Comparison of ENCODE assay signal across 8 cellular contexts in genomic region chr10:114786492-114786891, GRCh38. TPM values are rescaled to one million over a fixed set of nuclear protein-coding genes. Genes with fewer than 3 reads are reported as not detected.
A peak's percentile ranks its signal among the peaks of the same experiment; 100 is the strongest.
DNase-seq lines count a peak whose midpoint lies in the region; ATAC-seq, FAIRE-seq and TF ChIP-seq lines count a peak whose summit lies in the region.
"Not testable (repeated sequence)": the region's sequence is repeated elsewhere in the genome, so short reads cannot be mapped to it uniquely, and the experiment has no call there.

No MANE protein-coding gene starts in this region.

- H3K4me2 ChIP-seq in HepG2 (ENCODE audit: low read depth, low read length) = not testable (repeated sequence)

- intact Hi-C loops in esophagus muscularis mucosa (cut with DNase I) (loop anchor here (10.0 kb wide), 2 partner anchors 312 to 482 kb away; no protein-coding TSS in a partner anchor), HepG2 (cut with micrococcal nuclease; ENCODE audit: unreplicated experiment) (loop anchor here (1.0 kb wide), 1 partner anchor 236 kb away; no protein-coding TSS in a partner anchor)

- peaks cover 0 to 10% (median 8%) of the 10 kb centered on the region in 4 donors for H3K4me1 ChIP-seq in esophagus muscularis mucosa
- H3K4me1 ChIP-seq in HepG2 (ENCODE audit: insufficient read depth, low read length) = not testable (repeated sequence)

- H2AFZ ChIP-seq in HepG2 (ENCODE audit: low read length) = not testable (repeated sequence)

- not testable (repeated sequence) for BruUV-seq in HepG2 (replicated peaks; lab: Mats Ljungman, UMichigan)

- not testable (repeated sequence) for H3K27ac ChIP-seq in esophagus muscularis mucosa (replicated peaks in 1 of 4); HepG2 (ENCODE audit: extremely low read length, insufficient read depth, low read length)

- not testable (repeated sequence) for H3K9me3 ChIP-seq in esophagus muscularis mucosa; HepG2 (ENCODE audit: low read length)

- not testable (repeated sequence) for H3K27ac Mint-ChIP-seq in activated CD8-positive, alpha-beta T cell treated with anti-CD3 and anti-CD28 coated beads, Interleukin-2, amount 10 ng/mL, durations not matched to agents 7 days and 5 days; stimulated activated naive B cell treated with anti-CD40 and anti-IgM and Interleukin-4, amounts not matched to agents 10 μg/mL and 1 μg/mL and 100 μg/mL, for 72 hours

- peak; percentile 17 for DNase-seq in COLO829 (ENCODE audit: low spot score)
- DNase-seq in HTR-8/SVneo (ENCODE audit: insufficient read length, low spot score) = peak; percentile 41
- peak; percentile 10 for DNase-seq in NCI-H748 treated with DMSO at 0.1 percent for 48 hours (lab: John Stamatoyannopoulos, UW)
- DNase-seq in activated CD8-positive, alpha-beta T cell treated with anti-CD3 and anti-CD28 coated beads, Interleukin-2, amount 10 ng/mL, durations not matched to agents 7 days and 5 days; esophagus muscularis mucosa (ENCODE audit: extremely low spot score); stimulated activated naive B cell treated with anti-CD40 and anti-IgM and Interleukin-4, amounts not matched to agents 10 μg/mL and 1 μg/mL and 100 μg/mL, for 72 hours: not testable (repeated sequence)
- peak; percentile 17 for DNase-seq in HepG2 (ENCODE audit: low spot score)

- not testable (repeated sequence) for H3K4me3 Mint-ChIP-seq in activated CD8-positive, alpha-beta T cell treated with anti-CD3 and anti-CD28 coated beads, Interleukin-2, amount 10 ng/mL, durations not matched to agents 7 days and 5 days; stimulated activated naive B cell treated with anti-CD40 and anti-IgM and Interleukin-4, amounts not matched to agents 10 μg/mL and 1 μg/mL and 100 μg/mL, for 72 hours

- 57% methylated on average over 9 of the region's 9 CpGs for WGBS in esophagus muscularis mucosa
- 27% methylated on average over 3 of the region's 9 CpGs for WGBS in HepG2 (ENCODE audit: low lambda C conversion rate)

- TF ChIP-seq EP300 in esophagus muscularis mucosa (IDR thresholded peaks at IDR 0.05); HepG2 (IDR thresholded peaks at IDR 0.05; ENCODE audit: low read depth in 2 of 2, low read length in 2 of 2); HepG2 (CRISPR knock-in tag; IDR thresholded peaks at IDR 0.05; ENCODE audit: borderline replicate concordance): not testable (repeated sequence)

- H3K9me3 Mint-ChIP-seq in activated CD8-positive, alpha-beta T cell treated with anti-CD3 and anti-CD28 coated beads, Interleukin-2, amount 10 ng/mL, durations not matched to agents 7 days and 5 days (ENCODE audit: insufficient read depth); stimulated activated naive B cell treated with anti-CD40 and anti-IgM and Interleukin-4, amounts not matched to agents 10 μg/mL and 1 μg/mL and 100 μg/mL, for 72 hours: not testable (repeated sequence)

- ATAC-seq in GM19023 (IDR thresholded peaks at IDR 0.05; ENCODE audit: unreplicated experiment) (peak; percentile 62), HepG2 (peak; percentile 80)
- peak; percentile 68 for ATAC-seq in activated CD8-positive, alpha-beta T cell treated with anti-CD3 and anti-CD28 coated beads, Interleukin-2, amount 10 ng/mL, durations not matched to agents 7 days and 5 days
- peak; percentile 77 to 78 for ATAC-seq in stimulated activated naive B cell treated with anti-CD40 and anti-IgM and Interleukin-4, amounts not matched to agents 10 μg/mL and 1 μg/mL and 100 μg/mL, for 72 hours (replicated peaks)

- not testable (repeated sequence) for TF ChIP-seq RAD21 in HepG2 (CRISPR knock-in tag; IDR thresholded peaks at IDR 0.05)

- H4K20me1 ChIP-seq in HepG2 (ENCODE audit: insufficient read depth, low read length) = not testable (repeated sequence)

- not testable (repeated sequence) for H3K4me3 ChIP-seq in esophagus muscularis mucosa; HepG2 (replicated peaks in 1 of 3; ENCODE audit: insufficient read depth in 1 of 3, low read depth in 2 of 3, low read length in 3 of 3)

- not testable (repeated sequence) for FAIRE-seq in HTR-8/SVneo (lab: Jason Lieb, UNC); HepG2 (lab: Jason Lieb, UNC)

- not testable (repeated sequence) for H3K79me2 ChIP-seq in HepG2 (ENCODE audit: insufficient read depth, low read length)

- H3K36me3 Mint-ChIP-seq in activated CD8-positive, alpha-beta T cell treated with anti-CD3 and anti-CD28 coated beads, Interleukin-2, amount 10 ng/mL, durations not matched to agents 7 days and 5 days (ENCODE audit: low read depth); stimulated activated naive B cell treated with anti-CD40 and anti-IgM and Interleukin-4, amounts not matched to agents 10 μg/mL and 1 μg/mL and 100 μg/mL, for 72 hours: not testable (repeated sequence)

- in situ Hi-C loops in HepG2 (cut with HindIII; ENCODE audit: extremely low pct_ligation_motif_present, low pct_unique_long_range_greater_than_20kb) = not testable (repeated sequence)

- H3K9ac ChIP-seq in HepG2 (ENCODE audit: insufficient read depth, low read depth, low read length) = not testable (repeated sequence)

- TF ChIP-seq CTCF in esophagus muscularis mucosa (IDR thresholded peaks at IDR 0.05) = peak; percentile 70 to 77 (median 71)
- TF ChIP-seq CTCF in HepG2 (CRISPR knock-in tag; IDR thresholded peaks at IDR 0.05) = peak; percentile 54

- not testable (repeated sequence) for H3K27me3 Mint-ChIP-seq in activated CD8-positive, alpha-beta T cell treated with anti-CD3 and anti-CD28 coated beads, Interleukin-2, amount 10 ng/mL, durations not matched to agents 7 days and 5 days (ENCODE audit: low read depth); stimulated activated naive B cell treated with anti-CD40 and anti-IgM and Interleukin-4, amounts not matched to agents 10 μg/mL and 1 μg/mL and 100 μg/mL, for 72 hours

- CTCF ChIA-PET in activated CD8-positive, alpha-beta T cell treated with anti-CD3 and anti-CD28 coated beads, Interleukin-2, amount 10 ng/mL, durations not matched to agents 7 days and 5 days (lab: Charles Lee) = interaction anchor here (0.6 to 4.9 kb wide), 18 partner anchors 13 to 483 kb away, joined by 3 to 23 read pairs (median 4); partner anchors contain the start of gene FHIP2A
- CTCF ChIA-PET in HepG2 (lab: Yijun Ruan, JAX; ENCODE audit: low intra/inter-chr PET ratio, low total read pairs) = interaction anchor here (1.2 to 1.9 kb wide), 2 partner anchors 236 to 483 kb away, joined by 4 to 8 read pairs; no protein-coding TSS in a partner anchor

- H3K4me1 Mint-ChIP-seq in activated CD8-positive, alpha-beta T cell treated with anti-CD3 and anti-CD28 coated beads, Interleukin-2, amount 10 ng/mL, durations not matched to agents 7 days and 5 days (ENCODE audit: low read depth); stimulated activated naive B cell treated with anti-CD40 and anti-IgM and Interleukin-4, amounts not matched to agents 10 μg/mL and 1 μg/mL and 100 μg/mL, for 72 hours: not testable (repeated sequence)

- H3K36me3 ChIP-seq in esophagus muscularis mucosa; HepG2 (replicated peaks in 1 of 2; ENCODE audit: control insufficient read depth in 1 of 2, insufficient read depth in 2 of 2, low read length in 2 of 2): not testable (repeated sequence)

- H3K27me3 ChIP-seq in esophagus muscularis mucosa; HepG2 (ENCODE audit: control insufficient read depth in 1 of 2, insufficient read depth in 2 of 2, low read length in 2 of 2): not testable (repeated sequence)

- not testable (repeated sequence) for TF ChIP-seq POLR2A in esophagus muscularis mucosa (IDR thresholded peaks at IDR 0.05; ENCODE audit: low read depth); HepG2 (IDR thresholded peaks at IDR 0.05; ENCODE audit: insufficient read depth in 1 of 2, low read depth in 2 of 2, low read length in 2 of 2)

- POLR2A ChIA-PET in activated CD8-positive, alpha-beta T cell treated with anti-CD3 and anti-CD28 coated beads, Interleukin-2, amount 10 ng/mL, durations not matched to agents 7 days and 5 days (lab: Charles Lee) = interaction anchor here (1.1 kb wide), 1 partner anchor 35 kb away, joined by 3 read pairs; the partner anchor contains the start of gene FHIP2A
- POLR2A ChIA-PET in HepG2 (lab: Yijun Ruan, JAX) = not testable (repeated sequence)

TF ChIP-seq in HepG2, 621 proteins besides CTCF, POLR2A, EP300 and RAD21 (continues in another document):
- TF ChIP-seq STAG1 (CRISPR knock-in tag; IDR thresholded peaks at IDR 0.05) = peak; percentile 65

RNA-seq across cellular contexts. Expression of gene FHIP2A, which starts 35.1 kb away (rescaled TPM):
- total RNA-seq in activated CD8-positive, alpha-beta T cell treated with anti-CD3 and anti-CD28 coated beads, Interleukin-2, amount 10 ng/mL, durations not matched to agents 7 days and 5 days = 10 to 100 TPM; 15.2 to 17.6 TPM
- total RNA-seq in esophagus muscularis mucosa = 10 to 100 TPM; 24.7 to 42.8 (median 39.0) TPM
- 8.3 and 9.0 TPM in 2 replicates for total RNA-seq in HepG2 (2016; rRNA removed; fragmentation: Illumina TruSeq; extraction: Trizol)
- 4.8 and 5.0 TPM in 2 replicates for total RNA-seq in HepG2 (2016; cell fraction: cytosol; rRNA removed; fragmentation: Illumina TruSeq; extraction: Trizol; ENCODE audit: low read depth)
- 8.7 and 10.3 TPM in 2 replicates for total RNA-seq in HepG2 (2016; cell fraction: insoluble cytoplasmic fraction; rRNA removed; fragmentation: Illumina TruSeq; extraction: Trizol)
- 4.4 and 5.4 TPM in 2 replicates for total RNA-seq in HepG2 (2016; cell fraction: membrane; rRNA removed; fragmentation: Illumina TruSeq; extraction: Trizol)
- 12.4 and 13.8 TPM in 2 replicates for total RNA-seq in HepG2 (2016; cell fraction: nucleus; rRNA removed; fragmentation: Illumina TruSeq; extraction: Trizol)
- polyA plus RNA-seq in HepG2 (2011; rRNA removed) = 6.2 and 6.5 TPM in 2 replicates
- polyA plus RNA-seq in HepG2 (2011; cell fraction: cytosol; rRNA removed) = 1.2 and 2.5 TPM in 2 replicates
- polyA plus RNA-seq in HepG2 (2011; cell fraction: nucleus; rRNA removed) = 10.0 and 11.4 TPM in 2 replicates
- polyA plus RNA-seq in HepG2 (2012) = 4.2 and 5.2 TPM in 2 replicates
- polyA plus RNA-seq in HepG2 (2016; cell fraction: cytosol; fragmentation: Illumina TruSeq; extraction: Trizol; ENCODE audit: low read depth) = 0.26 and 0.31 TPM in 2 replicates
- 5.8 and 6.1 TPM in 2 replicates for polyA plus RNA-seq in HepG2 (2016; cell fraction: insoluble cytoplasmic fraction; fragmentation: Illumina TruSeq; extraction: Trizol; ENCODE audit: low read depth)
- 0.65 and 1.7 TPM in 2 replicates for polyA plus RNA-seq in HepG2 (2016; cell fraction: membrane; fragmentation: Illumina TruSeq; extraction: Trizol; ENCODE audit: low read depth)
- polyA plus RNA-seq in HepG2 (2016; cell fraction: nucleus; fragmentation: Illumina TruSeq; extraction: Trizol; ENCODE audit: insufficient read depth, low read depth) = 17.4 and 23.7 TPM in 2 replicates
- 9.9 and 17.5 TPM in 2 replicates for polyA minus RNA-seq in HepG2 (2011; rRNA and poly(A)+ RNA removed; ENCODE audit: low replicate concordance)
- 11.0 and 15.0 TPM in 2 replicates for polyA minus RNA-seq in HepG2 (2011; cell fraction: cytosol; rRNA and poly(A)+ RNA removed)
- 30.1 and 31.0 TPM in 2 replicates for polyA minus RNA-seq in HepG2 (2011; cell fraction: nucleus; rRNA and poly(A)+ RNA removed)
